In the genomic region with DNA sequence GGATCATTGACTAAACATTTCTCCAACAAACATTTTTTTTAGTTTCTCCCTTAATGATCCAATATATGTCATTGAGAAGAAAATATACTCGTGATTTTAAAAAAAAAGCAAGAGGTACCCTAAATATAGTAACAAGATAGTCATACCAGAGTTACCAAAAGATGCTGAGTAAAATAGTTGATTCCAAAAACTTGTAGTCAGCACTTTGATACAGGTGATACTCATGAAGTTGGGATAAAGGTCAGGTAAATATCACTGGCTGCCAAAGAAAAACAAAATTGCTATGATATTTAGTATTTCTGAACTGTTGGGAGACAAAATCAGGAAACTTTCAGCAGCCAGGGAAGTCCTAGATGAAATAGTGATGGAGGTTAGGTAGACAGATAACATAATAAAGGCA, we compare ENCODE assay signal across 34 cellular contexts.
DNase-seq lines count a peak whose midpoint lies in the region; ATAC-seq, FAIRE-seq and TF ChIP-seq lines count a peak whose summit lies in the region.
"Had no signal": no experiment of that assay in that cellular context is flagged by ENCODE, and none has a peak within 500 bp of the region (broad histone marks: within the 10 kb centered on the region; RNA-seq: fewer than 3 reads in every experiment).

No MANE protein-coding gene starts in this region.

- H3K9me3 ChIP-seq in HepG2 (ENCODE audit: low read length), result no peaks in the 10 kb centered on the region
- H3K9me3 ChIP-seq in right lobe of liver, result no peaks in the 10 kb centered on the region
- no peaks in the 10 kb centered on the region for H3K9me3 ChIP-seq in A549
- no peaks in the 10 kb centered on the region for H3K9me3 ChIP-seq in IMR-90 (ENCODE audit: control insufficient read depth, insufficient read depth, low read length)
- no peaks in the 10 kb centered on the region for H3K9me3 ChIP-seq in K562 (replicated peaks; ENCODE audit: control insufficient read depth, insufficient read depth, low read depth, low read length)
- H3K9me3 ChIP-seq in gastroesophageal sphincter, result no peaks in the 10 kb centered on the region
- H3K9me3 ChIP-seq: BE2C; BLaER1; BLaER1 treated with 17β-estradiol and CSF1 and Interleukin-3, amounts not matched to agents 10 nM and 100 nM; Caco-2 had no signal

- ATAC-seq in HepG2 (no peak), right lobe of liver (no peak), A549 (no peak), IMR-90 (ENCODE audit: low read depth) (no peak), K562 (no peak), GM21528 (IDR thresholded peaks at IDR 0.05; ENCODE audit: low FRiP score, unreplicated experiment) (no peak), gastroesophageal sphincter (no peak), HG03135 (IDR thresholded peaks at IDR 0.05; ENCODE audit: unreplicated experiment) (no peak)
- ATAC-seq: CD8-positive, alpha-beta T cell had no signal

- BruUV-seq in HepG2 (replicated peaks; lab: Mats Ljungman, UMichigan) (no TSS peak), IMR-90 (replicated peaks; lab: Mats Ljungman, UMichigan) (no TSS peak), K562 (replicated peaks; lab: Mats Ljungman, UMichigan) (no TSS peak)

- H4K8ac ChIP-seq in IMR-90 (ENCODE audit: low read depth in 2 of 2, low read length in 2 of 2), result no peak overlapping the region

- H3K4ac ChIP-seq in IMR-90 (ENCODE audit: low read depth, low read length), result no peak overlapping the region

- no peak overlapping the region for H3K14ac ChIP-seq in IMR-90 (replicated peaks; ENCODE audit: low read depth, low read length)

- FAIRE-seq in HepG2 (lab: Jason Lieb, UNC), result no peak
- no peak for FAIRE-seq in A549 (lab: Jason Lieb, UNC)
- no peak for FAIRE-seq in K562 (lab: Jason Lieb, UNC)
- FAIRE-seq: A204.1, D721Med had no signal

- TF ChIP-seq CTCF in HepG2 (CRISPR knock-in tag; IDR thresholded peaks at IDR 0.05) (no peak), right lobe of liver (IDR thresholded peaks at IDR 0.05) (no peak), A549 (IDR thresholded peaks at IDR 0.05) (no peak), IMR-90 (conservative IDR thresholded peaks at IDR 0.05; ENCODE audit: low read depth, low read length) (no peak), K562 (IDR thresholded peaks at IDR 0.05 in 2 of 3, conservative IDR thresholded peaks at IDR 0.05 in 1 of 3; ENCODE audit: insufficient read depth in 2 of 3, low read depth in 1 of 3, low read length in 3 of 3) (no peak), gastroesophageal sphincter (IDR thresholded peaks at IDR 0.05) (no peak)

- no peak overlapping the region for H3K4me2 ChIP-seq in HepG2 (ENCODE audit: low read depth, low read length)
- no peak overlapping the region for H3K4me2 ChIP-seq in A549
- H3K4me2 ChIP-seq in IMR-90 (ENCODE audit: low read depth, low read length), result no peak overlapping the region
- H3K4me2 ChIP-seq in K562 (ENCODE audit: insufficient read depth, low read length), result no peak overlapping the region
- H3K4me2 ChIP-seq: BLaER1 had no signal

- no peak overlapping the region for H3K23ac ChIP-seq in IMR-90 (ENCODE audit: low read depth, low read length)

- in situ Hi-C loops in HepG2 (cut with HindIII; ENCODE audit: extremely low pct_ligation_motif_present, low pct_unique_long_range_greater_than_20kb), result no loop called here
- in situ Hi-C loops in IMR-90 (cut with MboI; ENCODE audit: low sequenced_read_pairs), result no loop called here
- in situ Hi-C loops in K562 (cut with MboI), result no loop called here

- H3K9ac ChIP-seq in HepG2 (ENCODE audit: insufficient read depth, low read depth, low read length) (no peak overlapping the region), IMR-90 (ENCODE audit: low read depth, low read length) (no peak overlapping the region), K562 (ENCODE audit: insufficient read depth in 1 of 2, low read depth in 2 of 2, low read length in 2 of 2) (no peak overlapping the region)
- H3K9ac ChIP-seq: BLaER1 had no signal

- H3K27me3 ChIP-seq in HepG2 (ENCODE audit: control insufficient read depth in 1 of 2, insufficient read depth in 2 of 2, low read length in 2 of 2) (no peaks in the 10 kb centered on the region), right lobe of liver (no peaks in the 10 kb centered on the region), IMR-90 (ENCODE audit: control insufficient read depth, insufficient read depth, low read length) (no peaks in the 10 kb centered on the region), K562 (ENCODE audit: control insufficient read depth in 2 of 2, insufficient read depth in 2 of 2, low read length in 2 of 2) (no peaks in the 10 kb centered on the region; a peak in 1 of 5 replicates), gastroesophageal sphincter (no peaks in the 10 kb centered on the region)
- H3K27me3 ChIP-seq: BE2C; BLaER1; BLaER1 treated with 17β-estradiol and CSF1 and Interleukin-3, amounts not matched to agents 10 nM and 100 nM had no signal

- intact Hi-C loops in HepG2 (cut with micrococcal nuclease; ENCODE audit: unreplicated experiment) (no loop called here), right lobe of liver (cut with DNase I) (no loop called here), IMR-90 (cut with micrococcal nuclease) (no loop called here), K562 (cut with micrococcal nuclease) (no loop called here)

- no peak overlapping the region for H4K5ac ChIP-seq in IMR-90 (ENCODE audit: low read depth, low read length)

- no peak for TF ChIP-seq POLR2A in HepG2 (IDR thresholded peaks at IDR 0.05; ENCODE audit: insufficient read depth in 1 of 2, low read depth in 2 of 2, low read length in 2 of 2)
- no peak for TF ChIP-seq POLR2A in right lobe of liver (IDR thresholded peaks at IDR 0.05)
- no peak for TF ChIP-seq POLR2A in A549 (IDR thresholded peaks at IDR 0.05; ENCODE audit: low read length)
- no peak for TF ChIP-seq POLR2A in IMR-90 (IDR thresholded peaks at IDR 0.05; ENCODE audit: low read depth, low read length)
- no peak for TF ChIP-seq POLR2A in K562 (conservative IDR thresholded peaks at IDR 0.05)
- no peak for TF ChIP-seq POLR2A in gastroesophageal sphincter (IDR thresholded peaks at IDR 0.05)

- H2AFZ ChIP-seq in HepG2 (ENCODE audit: low read length) (no peak overlapping the region), IMR-90 (replicated peaks; ENCODE audit: low read length, poor library complexity) (no peak overlapping the region), K562 (ENCODE audit: low read depth, low read length) (no peak overlapping the region)

- DNase-seq in HepG2 (ENCODE audit: low spot score), result no peak
- no peak for DNase-seq in right lobe of liver
- DNase-seq in A549 (ENCODE audit: low read depth in 1 of 2, low spot score in 1 of 2), result no peak
- DNase-seq in IMR-90, result no peak
- no peak for DNase-seq in K562 (ENCODE audit: extremely low read depth in 1 of 4, low spot score in 3 of 4)
- DNase-seq: 8988T; ACHN; AML-193; BE2C; C1 segment of cervical spinal cord; Caco-2; Calu3; CD4-positive, alpha-beta memory T cell; CD4-positive, alpha-beta T cell; CD4-positive, CD25-positive, alpha-beta regulatory T cell; CD8-positive, alpha-beta memory T cell; CD8-positive, alpha-beta T cell; COR-L47; DMS 273 treated with DMSO at 0.1 percent for 48 hours; DMS153; DMS53; DMS79; DMS79 treated with DMSO at 0.1 percent for 48 hours; DND-41; EL had no signal

- no peaks in the 10 kb centered on the region for H4K20me1 ChIP-seq in HepG2 (ENCODE audit: insufficient read depth, low read length)
- no peaks in the 10 kb centered on the region for H4K20me1 ChIP-seq in IMR-90 (ENCODE audit: insufficient read depth, low read length)
- H4K20me1 ChIP-seq in K562 (replicated peaks; ENCODE audit: control insufficient read depth, insufficient read depth, low read length), result no peaks in the 10 kb centered on the region
- H4K20me1 ChIP-seq: BLaER1; BLaER1 treated with 17β-estradiol and CSF1 and Interleukin-3, amounts not matched to agents 10 nM and 100 nM had no signal

- no peaks in the 10 kb centered on the region for H3K79me1 ChIP-seq in IMR-90 (ENCODE audit: low read depth in 1 of 2, low read length in 2 of 2)

- POLR2A ChIA-PET in HepG2 (lab: Yijun Ruan, JAX) (no interaction called here), A549 (lab: Yijun Ruan, JAX) (no interaction called here), IMR-90 (lab: Charles Lee; ENCODE audit: unreplicated experiment) (no interaction called here), K562 (lab: Yijun Ruan, JAX) (no interaction called here)

- H3K36me3 ChIP-seq in HepG2 (replicated peaks in 1 of 2; ENCODE audit: control insufficient read depth in 1 of 2, insufficient read depth in 2 of 2, low read length in 2 of 2) (no peaks in the 10 kb centered on the region), right lobe of liver (no peaks in the 10 kb centered on the region), IMR-90 (ENCODE audit: control insufficient read depth, insufficient read depth, low read length) (no peaks in the 10 kb centered on the region), K562 (ENCODE audit: control insufficient read depth, insufficient read depth, low read length) (no peaks in the 10 kb centered on the region), gastroesophageal sphincter (peaks cover 0 to 16% of the 10 kb centered on the region in 2 donors)
- H3K36me3 ChIP-seq: BE2C; BLaER1; BLaER1 treated with 17β-estradiol and CSF1 and Interleukin-3, amounts not matched to agents 10 nM and 100 nM had no signal

- H3K18ac ChIP-seq in IMR-90 (ENCODE audit: low read depth, low read length), result no peak overlapping the region

- CTCF ChIA-PET in HepG2 (lab: Yijun Ruan, JAX; ENCODE audit: low intra/inter-chr PET ratio, low total read pairs) (no interaction called here), A549 (lab: Yijun Ruan, JAX) (no interaction called here), IMR-90 (lab: Yijun Ruan, JAX) (no interaction called here), K562 (lab: Yijun Ruan, JAX; ENCODE audit: low intra/inter-chr PET ratio) (no interaction called here)

- no peak for TF ChIP-seq RAD21 in HepG2 (CRISPR knock-in tag; IDR thresholded peaks at IDR 0.05)
- TF ChIP-seq RAD21 in A549 (conservative IDR thresholded peaks at IDR 0.05 in 1 of 2, IDR thresholded peaks at IDR 0.05 in 1 of 2), result no peak
- no peak for TF ChIP-seq RAD21 in IMR-90 (IDR thresholded peaks at IDR 0.05; ENCODE audit: low read length)
- TF ChIP-seq RAD21 in K562 (CRISPR knock-in tag; conservative IDR thresholded peaks at IDR 0.05 in 1 of 2, IDR thresholded peaks at IDR 0.05 in 1 of 2), result no peak

- no peak overlapping the region for H2BK20ac ChIP-seq in IMR-90 (ENCODE audit: low read depth, low read length)

- no peaks in the 10 kb centered on the region for H3K79me2 ChIP-seq in HepG2 (ENCODE audit: insufficient read depth, low read length)
- H3K79me2 ChIP-seq in K562 (ENCODE audit: control insufficient read depth, insufficient read depth, low read length), result no peaks in the 10 kb centered on the region

- 0% methylated on average over 1 of the region's 1 CpG for WGBS in HepG2 (ENCODE audit: low lambda C conversion rate)
- WGBS in right lobe of liver (ENCODE audit: insufficient coverage, low coverage, low lambda C conversion rate, missing lambda C conversion rate), result 25% methylated on average over 1 of the region's 1 CpG
- WGBS in A549 (ENCODE audit: missing lambda C conversion rate), result 0% methylated on average over 1 of the region's 1 CpG
- no CpG with 5 or more reads among the region's 1 CpG for WGBS in IMR-90 (ENCODE audit: extremely low coverage in 2 of 2, insufficient read length in 1 of 2), 2 experiments
- WGBS in K562 (ENCODE audit: insufficient coverage, low coverage, missing lambda C conversion rate), result 0% methylated on average over 1 of the region's 1 CpG
- 80 to 82% methylated on average over 1 of the region's 1 CpG for WGBS in gastroesophageal sphincter (ENCODE audit: low coverage in 1 of 2), 2 donors

- H3K27ac ChIP-seq in HepG2 (ENCODE audit: extremely low read length, insufficient read depth, low read length), result no peak overlapping the region
- H3K27ac ChIP-seq in right lobe of liver, result no peak overlapping the region
- H3K27ac ChIP-seq in A549, result no peak overlapping the region
- H3K27ac ChIP-seq in IMR-90 (ENCODE audit: insufficient read depth, low read length), result no peak overlapping the region
- H3K27ac ChIP-seq in K562 (ENCODE audit: extremely low read depth, low read depth, low read length), result no peak overlapping the region
- H3K27ac ChIP-seq in gastroesophageal sphincter, result no peak overlapping the region
- H3K27ac ChIP-seq: 22Rv1, BLaER1, C4-2B had no signal

- no peak overlapping the region for H2AK5ac ChIP-seq in IMR-90 (ENCODE audit: low read depth, low read length)

- no peaks in the 10 kb centered on the region for H3K4me1 ChIP-seq in HepG2 (ENCODE audit: insufficient read depth, low read length)
- H3K4me1 ChIP-seq in right lobe of liver, result no peaks in the 10 kb centered on the region
- H3K4me1 ChIP-seq in A549, result no peaks in the 10 kb centered on the region
- no peaks in the 10 kb centered on the region for H3K4me1 ChIP-seq in IMR-90 (ENCODE audit: control insufficient read depth, insufficient read depth, low read length)
- H3K4me1 ChIP-seq in K562 (replicated peaks in 1 of 2; ENCODE audit: control insufficient read depth in 2 of 2, insufficient read depth in 2 of 2, low read length in 2 of 2), result no peaks in the 10 kb centered on the region
- no peaks in the 10 kb centered on the region for H3K4me1 ChIP-seq in gastroesophageal sphincter
- H3K4me1 ChIP-seq: BE2C, Caco-2 had no signal

- no peak overlapping the region for H3K56ac ChIP-seq in IMR-90 (ENCODE audit: extremely low read depth, insufficient read depth, low read length)

- no peak overlapping the region for H2AK9ac ChIP-seq in IMR-90 (replicated peaks; ENCODE audit: low read depth, low read length, poor library complexity)

- no peak overlapping the region for H2BK5ac ChIP-seq in IMR-90 (ENCODE audit: low read depth, low read length, poor library complexity, severe bottlenecking)

- H2BK120ac ChIP-seq in IMR-90 (ENCODE audit: low read depth, low read length), result no peak overlapping the region

- no peak overlapping the region for H4K91ac ChIP-seq in IMR-90 (ENCODE audit: insufficient read depth, low read depth, low read length)

- dilution Hi-C loops in IMR-90 (cut with HindIII; ENCODE audit: low sequenced_read_pairs, unreplicated experiment), result no loop called here

- TF ChIP-seq EP300 in HepG2 (IDR thresholded peaks at IDR 0.05; ENCODE audit: low read depth in 2 of 2, low read length in 2 of 2) (no peak), HepG2 (CRISPR knock-in tag; IDR thresholded peaks at IDR 0.05; ENCODE audit: borderline replicate concordance) (no peak), A549 (IDR thresholded peaks at IDR 0.05) (no peak), K562 (IDR thresholded peaks at IDR 0.05; ENCODE audit: low read length) (no peak), gastroesophageal sphincter (IDR thresholded peaks at IDR 0.05) (no peak)

- no peak overlapping the region for H2BK15ac ChIP-seq in IMR-90 (ENCODE audit: low read depth, low read length)

- H3K4me3 ChIP-seq in HepG2 (replicated peaks in 1 of 3; ENCODE audit: insufficient read depth in 1 of 3, low read depth in 2 of 3, low read length in 3 of 3), result no peak overlapping the region
- H3K4me3 ChIP-seq in right lobe of liver, result no peak overlapping the region
- no peak overlapping the region for H3K4me3 ChIP-seq in A549
- H3K4me3 ChIP-seq in IMR-90 (ENCODE audit: insufficient read depth, low read depth, low read length), result no peak overlapping the region
- H3K4me3 ChIP-seq in K562, result no peak overlapping the region
- no peak overlapping the region for H3K4me3 ChIP-seq in gastroesophageal sphincter
- H3K4me3 ChIP-seq: BLaER1; BLaER1 treated with 17β-estradiol and CSF1 and Interleukin-3, amounts not matched to agents 10 nM and 100 nM had no signal

- no peaks in the 10 kb centered on the region for H3K9me1 ChIP-seq in IMR-90 (ENCODE audit: insufficient read depth, low read length)
- H3K9me1 ChIP-seq in K562 (ENCODE audit: control insufficient read depth, insufficient read depth, low read length), result no peaks in the 10 kb centered on the region
